In the genomic region with DNA sequence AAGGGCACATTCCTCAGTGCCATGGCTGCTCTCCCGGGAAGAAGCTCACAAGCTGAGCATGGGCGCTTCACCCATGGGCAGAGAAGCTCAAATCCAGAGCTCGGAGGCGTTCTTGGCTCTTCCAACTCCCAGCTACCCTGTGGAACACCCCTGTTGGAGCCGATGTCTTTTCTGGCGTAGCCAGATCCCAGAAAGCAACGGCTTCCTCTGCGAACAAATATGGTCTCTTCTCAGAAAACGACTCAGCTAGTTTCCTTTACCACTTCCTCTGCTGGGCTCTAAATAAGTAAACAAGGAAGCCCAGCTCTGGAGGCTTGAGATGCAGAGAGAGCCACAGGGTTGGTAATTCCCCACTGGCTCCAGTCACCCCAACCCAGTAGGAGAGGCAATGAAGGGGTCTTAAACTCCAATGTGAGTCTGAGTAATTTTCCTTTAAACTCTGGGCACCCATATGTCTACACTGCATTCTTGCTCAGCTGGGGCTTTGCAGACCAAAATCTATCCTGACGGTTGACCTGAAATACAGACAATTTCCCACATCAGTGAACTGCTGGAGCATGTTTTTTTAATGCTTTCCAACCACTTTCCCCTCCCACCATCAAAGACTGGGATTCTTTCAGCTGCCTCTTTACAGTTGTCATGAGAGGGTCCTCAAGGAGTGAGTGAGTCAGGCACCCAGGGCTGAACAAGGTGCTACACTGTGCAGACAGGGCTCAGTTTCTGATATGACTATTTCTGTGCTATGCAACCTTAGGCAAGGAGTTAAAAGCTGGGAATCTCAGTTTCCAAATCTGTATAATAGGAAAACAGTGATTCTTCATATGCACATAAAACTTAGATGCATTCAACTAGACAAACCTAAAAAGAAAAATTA, we compare ENCODE assay signal across 10 cellular contexts. TPM values are rescaled to one million over a fixed set of nuclear protein-coding genes. Genes with fewer than 3 reads are reported as not detected.
DNase-seq lines count a peak whose midpoint lies in the region; ATAC-seq and TF ChIP-seq lines count a peak whose summit lies in the region.
"Had no signal": no experiment of that assay in that cellular context is flagged by ENCODE, and none has a peak within 500 bp of the region (broad histone marks: within the 10 kb centered on the region; RNA-seq: fewer than 3 reads in every experiment).

Gene LCP2 (minus strand): TSS at position 189 of the 874 bp plus-strand sequence. CDS start 166 bp downstream, at position 23.

- CTCF ChIA-PET in MCF 10A (lab: Yijun Ruan, JAX): interaction anchor here (0.8 to 2.1 kb wide), 7 partner anchors 9 to 300 kb away, joined by 3 to 7 read pairs (median 4); no protein-coding TSS in a partner anchor

- DNase-seq in breast epithelium (ENCODE audit: low spot score in 2 of 2): no peak
- DNase-seq in MCF 10A (ENCODE audit: unreplicated experiment): no peak
- peak; percentile 87 for DNase-seq in activated CD4-positive, alpha-beta T cell treated with anti-CD3 and anti-CD28 coated beads, Interleukin-2, amount 10 ng/mL, durations not matched to agents 24 days and 14 days
- DNase-seq in heart right ventricle: no peak
- no peak for DNase-seq in 8988T
- no peak for DNase-seq in glutamatergic neuron

- H3K27me3 Mint-ChIP-seq in MCF 10A (ENCODE audit: insufficient read depth, unreplicated experiment) (peaks cover 6% of the 10 kb centered on the region), glutamatergic neuron (ENCODE audit: unreplicated experiment) (peaks cover 7% of the 10 kb centered on the region)
- H3K27me3 Mint-ChIP-seq in activated CD4-positive, alpha-beta T cell treated with anti-CD3 and anti-CD28 coated beads, Interleukin-2, amount 10 ng/mL, durations not matched to agents 24 days and 14 days: no peaks in the 10 kb centered on the region
- no peaks in the 10 kb centered on the region for H3K27me3 Mint-ChIP-seq in stimulated activated naive CD8-positive, alpha-beta T cell treated with anti-CD3 and anti-CD28 coated beads, Interleukin-15, Interleukin-2, amounts not matched to agents 100 ng/mL and 50 ng/mL, for 24 hours

- H3K4me1 Mint-ChIP-seq in MCF 10A (ENCODE audit: insufficient read depth, unreplicated experiment) (no peaks in the 10 kb centered on the region), glutamatergic neuron (ENCODE audit: low read depth, unreplicated experiment) (no peaks in the 10 kb centered on the region)
- peaks cover 63% of the 10 kb centered on the region for H3K4me1 Mint-ChIP-seq in activated CD4-positive, alpha-beta T cell treated with anti-CD3 and anti-CD28 coated beads, Interleukin-2, amount 10 ng/mL, durations not matched to agents 24 days and 14 days
- peaks cover 84% of the 10 kb centered on the region for H3K4me1 Mint-ChIP-seq in stimulated activated naive CD8-positive, alpha-beta T cell treated with anti-CD3 and anti-CD28 coated beads, Interleukin-15, Interleukin-2, amounts not matched to agents 100 ng/mL and 50 ng/mL, for 24 hours (ENCODE audit: low read depth)

- no peaks in the 10 kb centered on the region for H3K36me3 Mint-ChIP-seq in MCF 10A (ENCODE audit: insufficient read depth, unreplicated experiment)
- H3K36me3 Mint-ChIP-seq in activated CD4-positive, alpha-beta T cell treated with anti-CD3 and anti-CD28 coated beads, Interleukin-2, amount 10 ng/mL, durations not matched to agents 24 days and 14 days (ENCODE audit: low read depth): peaks cover 42% of the 10 kb centered on the region
- peaks cover 48% of the 10 kb centered on the region for H3K36me3 Mint-ChIP-seq in stimulated activated naive CD8-positive, alpha-beta T cell treated with anti-CD3 and anti-CD28 coated beads, Interleukin-15, Interleukin-2, amounts not matched to agents 100 ng/mL and 50 ng/mL, for 24 hours (ENCODE audit: low read depth)
- H3K36me3 Mint-ChIP-seq in glutamatergic neuron (ENCODE audit: unreplicated experiment): no peaks in the 10 kb centered on the region

- H3K4me3 ChIP-seq in breast epithelium (peak within 1 kb of the TSS; percentile 45 to 62 (median 47)), heart right ventricle (peak within 1 kb of the TSS; percentile 34 to 79 (median 52))

- 51 to 65% methylated on average over 10 of the region's 10 CpGs for WGBS in heart right ventricle, 2 donors

- no peaks in the 10 kb centered on the region for H3K9me3 ChIP-seq in breast epithelium
- no peaks in the 10 kb centered on the region for H3K9me3 ChIP-seq in heart right ventricle

- intact Hi-C loops in breast epithelium (cut with DNase I; ENCODE audit: low total_unique reads): no loop called here
- intact Hi-C loops in MCF 10A (cut with micrococcal nuclease): no loop called here
- intact Hi-C loops in activated CD4-positive, alpha-beta T cell treated with anti-CD3 and anti-CD28 coated beads, Interleukin-2, amount 10 ng/mL, durations not matched to agents 24 days and 14 days (cut with micrococcal nuclease): loop anchor here (1.0 to 10.0 kb wide), 7 partner anchors 8 to 1877 kb away; no protein-coding TSS in a partner anchor
- intact Hi-C loops in heart right ventricle (cut with DNase I): loop anchor here in 1 of 10 donors (5.0 kb wide), 1 partner anchor 34 kb away; no protein-coding TSS in a partner anchor

- no peak for TF ChIP-seq POLR2A in breast epithelium (IDR thresholded peaks at IDR 0.05)

- H3K36me3 ChIP-seq in breast epithelium: no peaks in the 10 kb centered on the region
- H3K36me3 ChIP-seq in heart right ventricle: peaks cover 0 to 19% (median 0%) of the 10 kb centered on the region in 9 donors

- POLR2A ChIA-PET in MCF 10A (lab: Yijun Ruan, JAX): no interaction called here

- H3K4me1 ChIP-seq in breast epithelium (peaks cover 0 to 4% of the 10 kb centered on the region in 2 donors), heart right ventricle (peaks cover 0 to 68% (median 6%) of the 10 kb centered on the region in 9 donors)

- H3K27me3 ChIP-seq in breast epithelium (no peaks in the 10 kb centered on the region), heart right ventricle (no peaks in the 10 kb centered on the region)

- no peak within 1 kb of the TSS for H3K4me3 Mint-ChIP-seq in MCF 10A (ENCODE audit: unreplicated experiment)
- peak within 1 kb of the TSS; percentile 97 for H3K4me3 Mint-ChIP-seq in activated CD4-positive, alpha-beta T cell treated with anti-CD3 and anti-CD28 coated beads, Interleukin-2, amount 10 ng/mL, durations not matched to agents 24 days and 14 days
- H3K4me3 Mint-ChIP-seq in stimulated activated naive CD8-positive, alpha-beta T cell treated with anti-CD3 and anti-CD28 coated beads, Interleukin-15, Interleukin-2, amounts not matched to agents 100 ng/mL and 50 ng/mL, for 24 hours: peak within 1 kb of the TSS; percentile 99
- no peak within 1 kb of the TSS for H3K4me3 Mint-ChIP-seq in glutamatergic neuron (ENCODE audit: unreplicated experiment)

- ATAC-seq in HG03139 (IDR thresholded peaks at IDR 0.05; ENCODE audit: unreplicated experiment) (peak; percentile 37), heart right ventricle (peak; percentile 40 to 80 (median 49))

- BruUV-seq in MCF 10A (replicated peaks; lab: Mats Ljungman, UMichigan): no TSS peak

- H3K9me3 Mint-ChIP-seq in MCF 10A (ENCODE audit: unreplicated experiment) (no peaks in the 10 kb centered on the region), glutamatergic neuron (ENCODE audit: unreplicated experiment) (no peaks in the 10 kb centered on the region)
- no peaks in the 10 kb centered on the region for H3K9me3 Mint-ChIP-seq in activated CD4-positive, alpha-beta T cell treated with anti-CD3 and anti-CD28 coated beads, Interleukin-2, amount 10 ng/mL, durations not matched to agents 24 days and 14 days
- no peaks in the 10 kb centered on the region for H3K9me3 Mint-ChIP-seq in stimulated activated naive CD8-positive, alpha-beta T cell treated with anti-CD3 and anti-CD28 coated beads, Interleukin-15, Interleukin-2, amounts not matched to agents 100 ng/mL and 50 ng/mL, for 24 hours

- TF ChIP-seq CTCF in breast epithelium (IDR thresholded peaks at IDR 0.05): no peak
- no peak for TF ChIP-seq CTCF in MCF 10A (IDR thresholded peaks at IDR 0.05; ENCODE audit: unreplicated experiment)
- TF ChIP-seq CTCF in heart right ventricle (IDR thresholded peaks at IDR 0.05): no peak
- no peak for TF ChIP-seq CTCF in glutamatergic neuron (IDR thresholded peaks at IDR 0.05; ENCODE audit: partially characterized antibody, unreplicated experiment)

- H3K27ac ChIP-seq in breast epithelium (peak within 1 kb of the TSS; percentile 50 to 72), heart right ventricle (peak within 1 kb of the TSS; percentile 75 to 99 (median 82))
- H3K27ac ChIP-seq: VCaP had no signal

- H3K27ac Mint-ChIP-seq in MCF 10A (ENCODE audit: low read depth, unreplicated experiment): no peak within 1 kb of the TSS
- H3K27ac Mint-ChIP-seq in activated CD4-positive, alpha-beta T cell treated with anti-CD3 and anti-CD28 coated beads, Interleukin-2, amount 10 ng/mL, durations not matched to agents 24 days and 14 days: peak within 1 kb of the TSS; percentile 98
- H3K27ac Mint-ChIP-seq in stimulated activated naive CD8-positive, alpha-beta T cell treated with anti-CD3 and anti-CD28 coated beads, Interleukin-15, Interleukin-2, amounts not matched to agents 100 ng/mL and 50 ng/mL, for 24 hours: peak within 1 kb of the TSS; percentile 95
- no peak within 1 kb of the TSS for H3K27ac Mint-ChIP-seq in glutamatergic neuron (ENCODE audit: unreplicated experiment)

RNA-seq across cellular contexts. Expression of gene LCP2, which starts in this region (rescaled TPM):
- total RNA-seq in breast epithelium: 10 to 100 TPM; 15.4 to 41.4 (median 21.8) TPM
- not detected in 2 replicates for total RNA-seq in MCF 10A (2022)
- total RNA-seq in activated CD4-positive, alpha-beta T cell treated with anti-CD3 and anti-CD28 coated beads, Interleukin-2, amount 10 ng/mL, durations not matched to agents 24 days and 14 days: 278 and 283 TPM in 2 replicates
- total RNA-seq in heart right ventricle: 10 to 100 TPM in 2 of 10 donors, 1 to 10 TPM in 8; 3.2 to 35.1 (median 4.6) TPM
- 1 to 10 TPM; 2.7 to 5.2 TPM for polyA plus RNA-seq in heart right ventricle
- not detected for total RNA-seq in glutamatergic neuron (ENCODE audit: unreplicated experiment)
- polyA plus RNA-seq: keratinocyte had no signal

Comparison
In these comparisons a context has a peak if more than half of its experiments do, and no peak if none do; other contexts are left out.
1. H3K27ac Mint-ChIP-seq: peak in activated CD4-positive, alpha-beta T cell treated with anti-CD3 and anti-CD28 coated beads, Interleukin-2, amount 10 ng/mL, durations not matched to agents 24 days and 14 days (single experiment) and stimulated activated naive CD8-positive, alpha-beta T cell treated with anti-CD3 and anti-CD28 coated beads, Interleukin-15, Interleukin-2, amounts not matched to agents 100 ng/mL and 50 ng/mL, for 24 hours (single experiment); none in MCF 10A (single experiment) and glutamatergic neuron (single experiment).
2. H3K4me3 Mint-ChIP-seq: peak in activated CD4-positive, alpha-beta T cell treated with anti-CD3 and anti-CD28 coated beads, Interleukin-2, amount 10 ng/mL, durations not matched to agents 24 days and 14 days (single experiment) and stimulated activated naive CD8-positive, alpha-beta T cell treated with anti-CD3 and anti-CD28 coated beads, Interleukin-15, Interleukin-2, amounts not matched to agents 100 ng/mL and 50 ng/mL, for 24 hours (single experiment); none in MCF 10A (single experiment) and glutamatergic neuron (single experiment).